8 cellular contexts compared by ENCODE assay signal in the genomic region with DNA sequence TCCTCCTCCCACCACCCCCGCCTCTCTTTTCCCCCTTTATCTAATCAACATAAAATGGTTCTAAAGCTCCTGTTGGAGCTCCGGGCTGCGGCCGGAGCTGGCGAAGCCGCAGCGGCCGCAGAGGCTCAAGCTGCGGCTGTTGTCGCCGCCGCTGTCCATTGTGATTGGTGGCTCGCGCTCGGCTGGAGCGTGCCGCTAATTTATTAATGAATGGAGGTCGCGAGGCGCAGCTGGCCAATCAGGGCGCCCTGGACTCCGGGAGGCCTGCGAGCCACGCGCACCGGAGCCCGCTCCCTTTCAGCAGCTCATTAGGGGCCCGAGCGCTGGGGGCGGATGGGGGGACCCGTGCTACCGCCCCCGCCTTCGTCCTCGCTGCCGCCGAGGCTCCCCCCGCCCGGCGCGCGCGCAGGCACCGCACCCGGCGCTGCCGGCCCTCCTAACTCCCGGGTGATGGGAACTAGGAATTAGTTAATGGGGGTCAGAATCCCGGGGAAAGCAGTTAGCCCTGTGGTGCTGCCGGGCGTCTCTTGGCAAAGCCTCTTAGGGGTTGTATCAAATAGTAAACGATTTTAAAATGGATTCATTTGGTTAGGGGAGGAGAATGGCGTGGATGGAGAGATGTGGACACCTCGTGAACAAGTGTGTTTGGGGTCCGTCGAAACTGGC. TPM values are rescaled to one million over a fixed set of nuclear protein-coding genes. Genes with fewer than 3 reads are reported as not detected.
A peak's percentile ranks its signal among the peaks of the same experiment; 100 is the strongest.
DNase-seq lines count a peak whose midpoint lies in the region; ATAC-seq and TF ChIP-seq lines count a peak whose summit lies in the region.

No MANE protein-coding gene starts in this region.

- peaks cover 99% of the 10 kb centered on the region for H3K27me3 ChIP-seq in neural progenitor cell

- H3K27ac ChIP-seq in neural progenitor cell, result no peak overlapping the region

- H3K9me3 Mint-ChIP-seq in neural progenitor cell, result peaks cover 7% of the 10 kb centered on the region

- H3K4me3 Mint-ChIP-seq in neural progenitor cell, result peak overlapping the region; percentile 93

- peaks cover 62% of the 10 kb centered on the region for H3K4me1 Mint-ChIP-seq in neural progenitor cell

- H3K36me3 ChIP-seq in neural progenitor cell, result no peaks in the 10 kb centered on the region

- peak; percentile 9 for DNase-seq in activated CD4-positive, alpha-beta T cell treated with anti-CD3 and anti-CD28 coated beads for 48 hours
- no peak for DNase-seq in activated CD4-positive, alpha-beta T cell treated with anti-CD3 and anti-CD28 coated beads, Interleukin-2, amount 50 U/mL, for 1 hour
- DNase-seq in NCI-H2227 (lab: John Stamatoyannopoulos, UW; ENCODE audit: unreplicated experiment) (peak; percentile 83), cerebellum (ENCODE audit: low spot score) (peak; percentile 19), neural progenitor cell (ENCODE audit: low spot score) (peak; percentile 96), NCI-H2107 treated with DMSO at 0.1 percent for 48 hours (lab: John Stamatoyannopoulos, UW; ENCODE audit: unreplicated experiment) (no peak), glomerular visceral epithelial cell (ENCODE audit: extremely low spot score) (no peak)

- peak overlapping the region; percentile 93 for H3K4me2 ChIP-seq in neural progenitor cell

- H3K9ac ChIP-seq in neural progenitor cell, result no peak overlapping the region

- H3K27ac Mint-ChIP-seq in neural progenitor cell, result no peak overlapping the region

- no peak overlapping the region for H2AFZ ChIP-seq in neural progenitor cell (replicated peaks)

- ATAC-seq in HG02678 (IDR thresholded peaks at IDR 0.05; ENCODE audit: unreplicated experiment), result peak; percentile 31

- peaks cover 72% of the 10 kb centered on the region for H4K20me1 ChIP-seq in neural progenitor cell (ENCODE audit: low read depth)

- H3K4me3 ChIP-seq in neural progenitor cell, result peak overlapping the region; percentile 51

- H3K36me3 Mint-ChIP-seq in neural progenitor cell, result peaks cover 1% of the 10 kb centered on the region

- no peak for TF ChIP-seq CTCF in neural progenitor cell (IDR thresholded peaks at IDR 0.05)

- no peaks in the 10 kb centered on the region for H3K9me3 ChIP-seq in neural progenitor cell (ENCODE audit: low read depth)

- H3K4me1 ChIP-seq in neural progenitor cell, result peaks cover 59% of the 10 kb centered on the region

- peaks cover 71% of the 10 kb centered on the region for H3F3A ChIP-seq in neural progenitor cell (ENCODE audit: low read depth)

- H3K79me2 ChIP-seq in neural progenitor cell (ENCODE audit: low read depth), result no peaks in the 10 kb centered on the region

- H3K27me3 Mint-ChIP-seq in neural progenitor cell (ENCODE audit: insufficient read depth, low read depth), result peaks cover 87% of the 10 kb centered on the region

RNA-seq across cellular contexts. Expression of a gene that starts 0.6 kb away (rescaled TPM):
- 7.8 TPM for total RNA-seq in cerebellum
- 0.09 and 0.90 TPM in 2 replicates for total RNA-seq in neural progenitor cell (ENCODE audit: low replicate concordance)

Comparison
In these comparisons a context has a peak if more than half of its experiments do, and no peak if none do; other contexts are left out.
1. DNase-seq: peak in activated CD4-positive, alpha-beta T cell treated with anti-CD3 and anti-CD28 coated beads for 48 hours (single experiment), NCI-H2227 (single experiment), cerebellum (single experiment) and neural progenitor cell (single experiment); none in activated CD4-positive, alpha-beta T cell treated with anti-CD3 and anti-CD28 coated beads, Interleukin-2, amount 50 U/mL, for 1 hour (single experiment), NCI-H2107 treated with DMSO at 0.1 percent for 48 hours (single experiment) and glomerular visceral epithelial cell (single experiment).